Comparison of ENCODE assay signal across 8 cellular contexts in genomic region chr3:28348637-28349396, GRCh38. TPM values are rescaled to one million over a fixed set of nuclear protein-coding genes. Genes with fewer than 3 reads are reported as not detected.
DNase-seq lines count a peak whose midpoint lies in the region; ATAC-seq and TF ChIP-seq lines count a peak whose summit lies in the region.

TSS of gene AZI2 (minus strand) at chr3:28348824. CDS start at chr3:28340617, 8,207 bp downstream.
A gene with protein sequence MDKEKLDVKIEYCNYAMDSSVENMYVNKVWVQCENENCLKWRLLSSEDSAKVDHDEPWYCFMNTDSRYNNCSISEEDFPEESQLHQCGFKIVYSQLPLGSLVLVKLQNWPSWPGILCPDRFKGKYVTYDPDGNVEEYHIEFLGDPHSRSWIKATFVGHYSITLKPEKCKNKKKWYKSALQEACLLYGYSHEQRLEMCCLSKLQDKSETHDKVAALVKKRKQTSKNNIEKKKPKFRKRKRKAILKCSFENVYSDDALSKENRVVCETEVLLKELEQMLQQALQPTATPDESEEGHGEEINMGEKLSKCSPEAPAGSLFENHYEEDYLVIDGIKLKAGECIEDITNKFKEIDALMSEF (plus strand): TSS chr3:28348721. CDS start chr3:28413069, 64,348 bp downstream.

- peak within 1 kb of the TSS; percentile 76 for H3K4me3 ChIP-seq in Jurkat, Clone E6-1 (ENCODE audit: low read length)
- H3K4me3 ChIP-seq in PC-3 (ENCODE audit: low read length) = peak within 1 kb of the TSS; percentile 85
- peak within 1 kb of the TSS; percentile 79 to 92 for H3K4me3 ChIP-seq in muscle layer of duodenum (ENCODE audit: low read depth in 1 of 2, low read length in 2 of 2)

- no peaks in the 10 kb centered on the region for H3K27me3 Mint-ChIP-seq in activated T-cell treated with anti-CD3 and anti-CD28 coated beads, Interleukin-2, amount 50 U/mL, for 4 hours (ENCODE audit: low read depth)

- POLR2A ChIA-PET in PC-3 (lab: Charles Lee; ENCODE audit: unreplicated experiment) = no interaction called here

- no peak for TF ChIP-seq CTCF in PC-3 (conservative IDR thresholded peaks at IDR 0.05; ENCODE audit: low read depth, low read length)

- BruUV-seq in PC-3 (replicated peaks; lab: Mats Ljungman, UMichigan) = no TSS peak

- peaks cover 34% of the 10 kb centered on the region for H3K4me1 ChIP-seq in PC-3 (ENCODE audit: insufficient read depth, low read length)
- peaks cover 0 to 33% of the 10 kb centered on the region in 2 donors for H3K4me1 ChIP-seq in muscle layer of duodenum (ENCODE audit: control insufficient read depth in 1 of 2, insufficient read depth in 2 of 2, low read length in 2 of 2)

- peak within 1 kb of the TSS; percentile 89 for H3K9ac ChIP-seq in PC-3 (ENCODE audit: low read length)

- ATAC-seq in GM21619 (IDR thresholded peaks at IDR 0.05; ENCODE audit: unreplicated experiment) (peak; percentile 89), PC-3 (peak; percentile 90), esophagus mucosa (peak; percentile 99)
- ATAC-seq in activated T-cell treated with anti-CD3 and anti-CD28 coated beads, Interleukin-2, amount 50 U/mL, for 4 hours = peak; percentile 92

- no peaks in the 10 kb centered on the region for H3F3A ChIP-seq in PC-3 (ENCODE audit: low read length, unreplicated experiment)

- DNase-seq in DMS53 treated with DMSO at 0.1 percent for 48 hours (lab: John Stamatoyannopoulos, UW; ENCODE audit: unreplicated experiment) = peak; percentile 42
- peak; percentile 89 for DNase-seq in Jurkat, Clone E6-1 (ENCODE audit: low read depth, low spot score)
- peak; percentile 95 for DNase-seq in PC-3
- DNase-seq in activated T-cell treated with anti-CD3 and anti-CD28 coated beads, Interleukin-2, amount 50 U/mL, for 4 hours = peak; percentile 87
- peak; percentile 83 to 89 for DNase-seq in stimulated activated CD8-positive, alpha-beta memory T cell treated with anti-CD3 and anti-CD28 coated beads, Interleukin-7, amount 100 ng/mL, for 4 hours (ENCODE audit: low read depth in 2 of 2)

- H3K36me3 Mint-ChIP-seq in activated T-cell treated with anti-CD3 and anti-CD28 coated beads, Interleukin-2, amount 50 U/mL, for 4 hours (ENCODE audit: insufficient read depth) = peaks cover 13% of the 10 kb centered on the region

- H3K27ac ChIP-seq in PC-3 (ENCODE audit: low read length) (peak within 1 kb of the TSS; percentile 84), muscle layer of duodenum (ENCODE audit: low read length) (peak within 1 kb of the TSS; percentile 96)

- H3K36me3 ChIP-seq in PC-3 (ENCODE audit: low read depth, low read length) = no peaks in the 10 kb centered on the region
- peaks cover 0 to 30% of the 10 kb centered on the region in 2 donors for H3K36me3 ChIP-seq in muscle layer of duodenum (ENCODE audit: control insufficient read depth in 1 of 2, insufficient read depth in 2 of 2, low read length in 2 of 2)

- intact Hi-C loops in PC-3 (cut with micrococcal nuclease) = loop anchor here (1.0 kb wide), 1 partner anchor 108 kb away; the partner anchor contains the start of gene CMC1

- H3K4me2 ChIP-seq in PC-3 (ENCODE audit: low read length) = peak within 1 kb of the TSS; percentile 88

- H3K9me3 ChIP-seq in PC-3 (ENCODE audit: low read length) = no peaks in the 10 kb centered on the region
- H3K9me3 ChIP-seq in muscle layer of duodenum (ENCODE audit: control insufficient read depth in 1 of 2, low read length in 2 of 2) = peaks cover 4 to 13% of the 10 kb centered on the region in 2 donors

- H3K9me2 ChIP-seq in PC-3 (replicated peaks; ENCODE audit: low read length) = no peaks in the 10 kb centered on the region

- H3K4me3 Mint-ChIP-seq in activated T-cell treated with anti-CD3 and anti-CD28 coated beads, Interleukin-2, amount 50 U/mL, for 4 hours = peak within 1 kb of the TSS; percentile 97

- peaks cover 49% of the 10 kb centered on the region for H3K4me1 Mint-ChIP-seq in activated T-cell treated with anti-CD3 and anti-CD28 coated beads, Interleukin-2, amount 50 U/mL, for 4 hours (ENCODE audit: low read depth)

- peak within 1 kb of the TSS; percentile 91 for H2AFZ ChIP-seq in PC-3 (ENCODE audit: low read length)

- peaks cover 19% of the 10 kb centered on the region; the same call in 1 of the 2 replicates for H4K20me1 ChIP-seq in PC-3 (ENCODE audit: low read length)

- H3K27me3 ChIP-seq in PC-3 (ENCODE audit: low read length) = no peaks in the 10 kb centered on the region
- H3K27me3 ChIP-seq in muscle layer of duodenum (ENCODE audit: low read depth, low read length) = no peaks in the 10 kb centered on the region

- peaks cover 8% of the 10 kb centered on the region for H3K9me3 Mint-ChIP-seq in activated T-cell treated with anti-CD3 and anti-CD28 coated beads, Interleukin-2, amount 50 U/mL, for 4 hours

- peaks cover 56% of the 10 kb centered on the region for H3K79me2 ChIP-seq in PC-3 (ENCODE audit: low read length)

- CTCF ChIA-PET in PC-3 (lab: Charles Lee) = interaction anchor here (0.6 to 0.7 kb wide), 2 partner anchors 322 to 1405 kb away, joined by 3 read pairs; no protein-coding TSS in a partner anchor

RNA-seq across cellular contexts. Expression of gene AZI2, which starts in this region (rescaled TPM):
- polyA plus RNA-seq in Jurkat, Clone E6-1 (2012; ENCODE audit: insufficient read depth, insufficient read length) = 63.3 TPM
- total RNA-seq in PC-3 (2014; rRNA removed) (36.3 and 40.4 TPM in 2 replicates), esophagus mucosa (46.4 TPM)
- 10 to 100 TPM; 18.7 to 26.2 (median 24.6) TPM for total RNA-seq in activated T-cell treated with anti-CD3 and anti-CD28 coated beads, Interleukin-2, amount 50 U/mL, for 4 hours

RNA-seq across cellular contexts. Expression of the second gene that starts in this region (rescaled TPM):
- 0.85 TPM for polyA plus RNA-seq in Jurkat, Clone E6-1 (2012; ENCODE audit: insufficient read depth, insufficient read length)
- total RNA-seq in PC-3 (2014; rRNA removed) = not detected in 2 replicates
- total RNA-seq in activated T-cell treated with anti-CD3 and anti-CD28 coated beads, Interleukin-2, amount 50 U/mL, for 4 hours = not detected
- total RNA-seq in esophagus mucosa = 0.40 TPM

Comparison
In these comparisons a context has a peak if more than half of its experiments do, and no peak if none do; other contexts are left out.
1. Peak in every context shown above with its lines: DNase-seq, ATAC-seq, H3K4me3 ChIP-seq and H3K27ac ChIP-seq.
2. DNase-seq: peak in every context shown above with its lines; median percentile 95 in PC-3; 89 in Jurkat, Clone E6-1; 87 in activated T-cell treated with anti-CD3 and anti-CD28 coated beads, Interleukin-2, amount 50 U/mL, for 4 hours; 86 in stimulated activated CD8-positive, alpha-beta memory T cell treated with anti-CD3 and anti-CD28 coated beads, Interleukin-7, amount 100 ng/mL, for 4 hours; 42 in DMS53 treated with DMSO at 0.1 percent for 48 hours.